Comparison of ENCODE assay signal across 20 cellular contexts in the genomic region with DNA sequence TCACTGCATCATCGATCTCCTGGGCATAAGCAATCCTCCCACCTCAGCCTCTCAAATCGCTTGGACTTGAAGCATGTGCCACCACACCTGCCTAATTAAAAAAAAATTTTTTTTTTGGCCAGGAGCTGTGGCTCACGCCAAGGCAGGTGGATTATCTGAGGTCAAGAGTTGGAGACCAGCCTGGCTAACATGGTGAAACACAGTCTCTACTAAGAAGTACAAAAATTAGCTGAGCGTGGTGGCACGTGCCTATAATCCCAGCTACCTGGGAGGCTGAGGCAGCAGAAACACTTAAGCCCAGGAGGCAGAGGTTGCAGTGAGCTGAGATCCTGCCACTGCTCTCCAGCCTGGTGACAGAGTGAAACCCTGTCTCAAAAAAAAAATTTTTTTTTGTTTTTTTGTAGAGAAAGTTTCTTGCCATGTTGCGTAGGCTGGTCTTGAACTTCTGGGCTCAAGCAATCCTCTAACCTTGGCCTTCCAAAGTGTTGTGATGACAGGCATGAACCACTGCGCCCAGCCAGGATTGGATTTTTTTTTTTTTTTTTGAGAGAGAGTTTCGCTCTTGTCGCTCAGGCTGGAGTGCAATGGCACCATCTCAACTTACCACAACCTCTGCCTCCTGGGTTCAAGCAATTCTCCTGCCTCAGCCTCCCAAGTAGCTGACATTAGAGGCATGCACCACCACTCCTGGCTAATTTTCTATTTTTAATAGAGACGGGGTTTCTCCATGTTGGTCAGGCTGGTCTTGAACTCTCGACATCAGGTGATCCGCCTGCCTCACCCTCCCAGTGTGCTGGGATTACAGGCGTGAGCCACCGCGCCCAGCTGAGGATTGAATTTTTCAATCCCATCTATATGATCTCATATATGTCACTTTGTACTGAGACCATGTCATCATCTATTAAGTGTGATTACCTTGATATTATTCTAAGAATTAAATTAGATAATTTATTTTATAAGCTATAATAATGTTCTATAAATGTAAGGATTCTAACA. TPM values are rescaled to one million over a fixed set of nuclear protein-coding genes. Genes with fewer than 3 reads are reported as not detected.
"Had no signal": no experiment of that assay in that cellular context is flagged by ENCODE, and none has a peak within 500 bp of the region (broad histone marks: within the 10 kb centered on the region; RNA-seq: fewer than 3 reads in every experiment).

No MANE protein-coding gene starts in this region.

- H3K4me1 ChIP-seq: body of pancreas, gastroesophageal sphincter, right atrium auricular region, tibial nerve had no signal

- H3K9me3 ChIP-seq: body of pancreas, gastroesophageal sphincter, heart left ventricle, right atrium auricular region, tibial nerve had no signal

- FAIRE-seq: colon, endometrium, kidney had no signal

- H3K4me3 ChIP-seq: body of pancreas, dorsolateral prefrontal cortex, gastroesophageal sphincter, heart left ventricle, lung, right atrium auricular region, tibial nerve had no signal

- H3K27me3 ChIP-seq: body of pancreas, dorsolateral prefrontal cortex, gastroesophageal sphincter, heart left ventricle, right atrium auricular region, tibial nerve had no signal

- H3K27ac ChIP-seq: body of pancreas, dorsolateral prefrontal cortex, gastroesophageal sphincter, heart left ventricle, right atrium auricular region, tibial nerve had no signal

- DNase-seq: activated CD4-positive, alpha-beta T cell treated with anti-CD3 and anti-CD28 coated beads for 48 hours; activated CD4-positive, CD25-positive, alpha-beta regulatory T cell; activated CD8-positive, alpha-beta memory T cell treated with anti-CD3 and anti-CD28 coated beads for 24 hours; activated CD8-positive, alpha-beta memory T cell treated with anti-CD3 and anti-CD28 coated beads, Interleukin-2, amount 50 U/mL, for 48 hours; activated naive CD4-positive, alpha-beta T cell; body of pancreas; caudate nucleus; dorsolateral prefrontal cortex; heart left ventricle; kidney; nephron progenitor cell; T-cell; T-helper 9 cell had no signal

RNA-seq across cellular contexts. Expression of gene SLC2A14, which starts 50.8 kb away (rescaled TPM):
- total RNA-seq: kidney, right atrium auricular region had no signal
- polyA plus RNA-seq: esophagus, heart left ventricle had no signal
